Comparison of ENCODE assay signal across 26 cellular contexts in genomic region chr2:172370821-172371455, GRCh38.
"Had no signal": no experiment of that assay in that cellular context is flagged by ENCODE, and none has a peak within 500 bp of the region (broad histone marks: within the 10 kb centered on the region; RNA-seq: fewer than 3 reads in every experiment).

No MANE protein-coding gene starts in this region.

- H3K4me2 ChIP-seq: KMS-11, SK-N-SH had no signal

- DNase-seq: activated CD4-positive, alpha-beta T cell treated with anti-CD3 and anti-CD28 coated beads for 4 hours; activated CD8-positive, alpha-beta memory T cell treated with anti-CD3 and anti-CD28 coated beads, Interleukin-2, amount 50 U/mL, for 48 hours; activated CD8-positive, alpha-beta T cell treated with anti-CD3 and anti-CD28 coated beads, Interleukin-2, amount 10 ng/mL, durations not matched to agents 7 days and 5 days; activated effector memory CD4-positive, alpha-beta T cell treated with Interleukin-2 at 50 U/mL for 16 hours; activated naive CD4-positive, alpha-beta T cell; activated T-cell treated with anti-CD3 and anti-CD28 coated beads, Interleukin-2, amount 50 U/mL, for 1 hour; aorta; IMR-90; NCI-H1092 treated with DMSO at 0.1 percent for 48 hours; NCI-H1417 treated with DMSO at 0.1 percent for 48 hours; NCI-H1694; NCI-H2029; NCI-H345; NCI-H510A; NCI-H526 treated with DMSO at 0.1 percent for 48 hours; NCI-H82; RPMI8226; SK-N-SH; T-helper 1 cell had no signal

- H3K27ac ChIP-seq: KMS-11 had no signal

- H3K4me3 Mint-ChIP-seq: activated CD8-positive, alpha-beta T cell treated with anti-CD3 and anti-CD28 coated beads, Interleukin-2, amount 10 ng/mL, durations not matched to agents 7 days and 5 days; activated naive CD4-positive, alpha-beta T cell treated with anti-CD3 and anti-CD28 coated beads, Interleukin-2, amount 50 U/mL, for 24 hours; activated T-helper 1 cell treated with anti-CD3 and anti-CD28 coated beads, Interleukin-12 subunit alpha, Interleukin-12 subunit beta, Interleukin-2, Interleukin-4 antibody, amounts not matched to agents 30 ng/mL and 10 ng/mL and 1 ng/mL, durations not matched to agents 14 hours and 24 hours and 36 hours; central memory CD8-positive, alpha-beta T cell had no signal

- H3K27ac Mint-ChIP-seq: activated CD8-positive, alpha-beta T cell treated with anti-CD3 and anti-CD28 coated beads, Interleukin-2, amount 10 ng/mL, durations not matched to agents 7 days and 5 days; activated naive CD4-positive, alpha-beta T cell treated with anti-CD3 and anti-CD28 coated beads, Interleukin-2, amount 50 U/mL, for 24 hours; activated T-helper 1 cell treated with anti-CD3 and anti-CD28 coated beads, Interleukin-12 subunit alpha, Interleukin-12 subunit beta, Interleukin-2, Interleukin-4 antibody, amounts not matched to agents 30 ng/mL and 10 ng/mL and 1 ng/mL, durations not matched to agents 14 hours and 24 hours and 36 hours had no signal

- H3K36me3 Mint-ChIP-seq: activated naive CD4-positive, alpha-beta T cell treated with anti-CD3 and anti-CD28 coated beads, Interleukin-2, amount 50 U/mL, for 24 hours had no signal

- H3K9me3 Mint-ChIP-seq: activated naive CD4-positive, alpha-beta T cell treated with anti-CD3 and anti-CD28 coated beads, Interleukin-2, amount 50 U/mL, for 24 hours had no signal

- ATAC-seq: activated CD4-positive, CD25-positive, alpha-beta regulatory T cell treated with anti-CD3 and anti-CD28 coated beads, Interleukin-2, amount 50 U/mL, for 24 hours; activated CD8-positive, alpha-beta T cell treated with anti-CD3 and anti-CD28 coated beads, Interleukin-2, amount 10 ng/mL, durations not matched to agents 7 days and 5 days; Panc1; Right ventricle myocardium inferior had no signal

- H3K9me3 ChIP-seq: SK-N-SH had no signal

- H3K4me1 Mint-ChIP-seq: activated naive CD4-positive, alpha-beta T cell treated with anti-CD3 and anti-CD28 coated beads, Interleukin-2, amount 50 U/mL, for 24 hours; central memory CD8-positive, alpha-beta T cell had no signal

- H3K9ac ChIP-seq: KMS-11, SK-N-SH had no signal

- H3K27me3 Mint-ChIP-seq: activated naive CD4-positive, alpha-beta T cell treated with anti-CD3 and anti-CD28 coated beads, Interleukin-2, amount 50 U/mL, for 24 hours had no signal
